Comparison of ENCODE assay signal across 29 cellular contexts in the genomic region with DNA sequence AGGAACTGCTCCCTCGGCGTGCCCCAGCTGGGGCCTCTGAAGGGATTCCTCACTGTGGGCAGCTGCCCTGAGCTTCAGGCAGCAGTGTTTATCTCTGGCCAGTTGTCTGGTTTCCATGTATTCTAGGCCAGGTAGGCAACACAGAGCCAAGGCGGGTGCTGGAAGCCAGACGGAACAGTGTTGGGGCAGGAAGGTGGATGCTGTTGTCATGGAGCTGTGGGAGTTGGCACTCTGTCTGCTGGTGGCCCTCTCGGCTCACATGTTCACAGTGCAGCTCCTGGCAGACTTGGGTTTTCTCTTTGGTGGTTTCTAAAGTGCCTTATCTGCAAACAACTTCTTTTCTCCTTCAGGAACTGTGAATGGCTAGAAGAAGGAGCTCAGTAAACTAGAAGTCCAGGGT. TPM values are rescaled to one million over a fixed set of nuclear protein-coding genes. Genes with fewer than 3 reads are reported as not detected.
DNase-seq lines count a peak whose midpoint lies in the region; ATAC-seq, FAIRE-seq and TF ChIP-seq lines count a peak whose summit lies in the region.
"Had no signal": no experiment of that assay in that cellular context is flagged by ENCODE, and none has a peak within 500 bp of the region (broad histone marks: within the 10 kb centered on the region; RNA-seq: fewer than 3 reads in every experiment).

No MANE protein-coding gene starts in this region.

- no peak for FAIRE-seq in K562 (lab: Jason Lieb, UNC)
- FAIRE-seq: frontal cortex, H54 had no signal

- H3K4me3 ChIP-seq in K562: no peak overlapping the region
- H3K4me3 ChIP-seq: adrenal gland, prostate gland, upper lobe of left lung had no signal

- POLR2A ChIA-PET in K562 (lab: Yijun Ruan, JAX): interaction anchor here (0.6 to 1.3 kb wide), 8 partner anchors 8 to 34 kb away, joined by 3 to 6 read pairs (median 3); a partner anchor contains a TSS

- TF ChIP-seq EP300 in K562 (IDR thresholded peaks at IDR 0.05; ENCODE audit: low read length): no peak

- in situ Hi-C loops in K562 (cut with MboI): no loop called here

- no peak for DNase-seq in activated naive CD4-positive, alpha-beta T cell treated with anti-CD3 and anti-CD28 coated beads, Interleukin-2, amount 50 U/mL, for 72 hours (ENCODE audit: low spot score in 2 of 2)
- DNase-seq in activated naive CD4-positive, alpha-beta T cell treated with Interleukin-2 at 50 U/mL for 16 hours: no peak
- DNase-seq in K562 (ENCODE audit: extremely low read depth in 1 of 4, low spot score in 3 of 4) (no peak), left ventricle myocardium superior (peak; percentile 47), NCI-H2107 treated with DMSO at 0.1 percent for 48 hours (lab: John Stamatoyannopoulos, UW; ENCODE audit: unreplicated experiment) (no peak), left lobe of liver (ENCODE audit: low spot score) (no peak), SIG-M5 treated with dmso at 0.1 percent for 504 hours (lab: John Stamatoyannopoulos, UW; ENCODE audit: unreplicated experiment) (no peak)
- DNase-seq: activated CD4-positive, alpha-beta T cell treated with anti-CD3 and anti-CD28 coated beads for 48 hours; activated CD8-positive, alpha-beta memory T cell treated with anti-CD3 and anti-CD28 coated beads, Interleukin-2, amount 10 ng/mL, durations not matched to agents 7 days and 5 days; adrenal gland; BE2C; Caco-2; effector CD8-positive, alpha-beta T cell; NCI-H1048; NCI-H524; SHP77 treated with DMSO at 0.1 percent for 48 hours; stimulated activated CD4-positive, alpha-beta T cell treated with anti-CD3 and anti-CD28 coated beads, Interleukin-2, amount 100 ng/mL, for 48 hours; stimulated activated naive CD8-positive, alpha-beta T cell treated with anti-CD3 and anti-CD28 coated beads, Interleukin-15, Interleukin-2, amounts not matched to agents 100 U/mL and 50 U/mL, for 24 hours; T-cell; upper lobe of left lung had no signal

- intact Hi-C loops in K562 (cut with micrococcal nuclease) (no loop called here), left ventricle myocardium superior (cut with micrococcal nuclease) (no loop called here)

- H4K20me1 ChIP-seq in K562 (replicated peaks; ENCODE audit: control insufficient read depth, insufficient read depth, low read length): no peaks in the 10 kb centered on the region

- H3K9me3 Mint-ChIP-seq in activated naive CD4-positive, alpha-beta T cell treated with anti-CD3 and anti-CD28 coated beads, Interleukin-2, amount 50 U/mL, for 72 hours: no peaks in the 10 kb centered on the region
- H3K9me3 Mint-ChIP-seq: T-cell had no signal

- peaks cover 83% of the 10 kb centered on the region for H3K36me3 ChIP-seq in K562 (ENCODE audit: control insufficient read depth, insufficient read depth, low read length)
- H3K36me3 ChIP-seq: BE2C, prostate gland had no signal

- H3K27ac ChIP-seq in K562 (ENCODE audit: extremely low read depth, low read depth, low read length): no peak overlapping the region
- H3K27ac ChIP-seq in temporal lobe (ENCODE audit: low read depth, low read length): peak overlapping the region; percentile 39
- H3K27ac ChIP-seq: KMS-11, prostate gland, upper lobe of left lung had no signal

- TF ChIP-seq RAD21 in K562 (CRISPR knock-in tag; conservative IDR thresholded peaks at IDR 0.05 in 1 of 2, IDR thresholded peaks at IDR 0.05 in 1 of 2): no peak

- no peaks in the 10 kb centered on the region for H3K9me3 ChIP-seq in K562 (replicated peaks; ENCODE audit: control insufficient read depth, insufficient read depth, low read depth, low read length)
- H3K9me3 ChIP-seq: adrenal gland, BE2C, Caco-2, prostate gland, upper lobe of left lung had no signal

- WGBS in K562 (ENCODE audit: insufficient coverage, low coverage, missing lambda C conversion rate): 91% methylated on average over 5 of the region's 5 CpGs

- CTCF ChIA-PET in K562 (lab: Yijun Ruan, JAX; ENCODE audit: low intra/inter-chr PET ratio): no interaction called here

- H3K36me3 Mint-ChIP-seq in activated naive CD4-positive, alpha-beta T cell treated with anti-CD3 and anti-CD28 coated beads, Interleukin-2, amount 50 U/mL, for 72 hours: peaks cover 0 to 10% of the 10 kb centered on the region in 2 donors

- no peaks in the 10 kb centered on the region for H3K4me1 ChIP-seq in K562 (replicated peaks in 1 of 2; ENCODE audit: control insufficient read depth in 2 of 2, insufficient read depth in 2 of 2, low read length in 2 of 2)
- H3K4me1 ChIP-seq: BE2C, Caco-2, prostate gland had no signal

- H3K9ac ChIP-seq in K562 (ENCODE audit: insufficient read depth in 1 of 2, low read depth in 2 of 2, low read length in 2 of 2): peak overlapping the region in 1 of 2 experiments; percentile 29; a peak in 1 of 4 replicates
- H3K9ac ChIP-seq: KMS-11 had no signal

- no peak for TF ChIP-seq CTCF in K562 (IDR thresholded peaks at IDR 0.05 in 2 of 3, conservative IDR thresholded peaks at IDR 0.05 in 1 of 3; ENCODE audit: insufficient read depth in 2 of 3, low read depth in 1 of 3, low read length in 3 of 3)

- no peak for ATAC-seq in activated naive CD4-positive, alpha-beta T cell treated with anti-CD3 and anti-CD28 coated beads, Interleukin-2, amount 50 U/mL, for 72 hours
- ATAC-seq in K562: no peak
- ATAC-seq in left ventricle myocardium superior: peak; percentile 79
- ATAC-seq in left lobe of liver: no peak
- ATAC-seq: activated CD8-positive, alpha-beta memory T cell treated with anti-CD3 and anti-CD28 coated beads, Interleukin-2, amount 10 ng/mL, durations not matched to agents 7 days and 5 days; esophagus mucosa; stimulated activated naive CD8-positive, alpha-beta T cell treated with anti-CD3 and anti-CD28 coated beads, Interleukin-15, Interleukin-2, amounts not matched to agents 100 U/mL and 50 U/mL, for 24 hours; T-cell had no signal

- no peak overlapping the region for H3K4me2 ChIP-seq in K562 (ENCODE audit: insufficient read depth, low read length)
- H3K4me2 ChIP-seq: KMS-11 had no signal

- no peaks in the 10 kb centered on the region for H3K27me3 ChIP-seq in K562 (ENCODE audit: control insufficient read depth in 2 of 2, insufficient read depth in 2 of 2, low read length in 2 of 2)
- H3K27me3 ChIP-seq: adrenal gland, BE2C, upper lobe of left lung had no signal

- H3K27ac Mint-ChIP-seq in activated naive CD4-positive, alpha-beta T cell treated with anti-CD3 and anti-CD28 coated beads, Interleukin-2, amount 50 U/mL, for 72 hours: peak overlapping the region; percentile 11 to 27
- H3K27ac Mint-ChIP-seq: activated CD8-positive, alpha-beta memory T cell treated with anti-CD3 and anti-CD28 coated beads, Interleukin-2, amount 10 ng/mL, durations not matched to agents 7 days and 5 days; T-cell had no signal

- no peaks in the 10 kb centered on the region for H3K79me2 ChIP-seq in K562 (ENCODE audit: control insufficient read depth, insufficient read depth, low read length)

- TSS peak; percentile 38 for BruUV-seq in K562 (replicated peaks; lab: Mats Ljungman, UMichigan)

- no peak overlapping the region for H2AFZ ChIP-seq in K562 (ENCODE audit: low read depth, low read length)

- H3K9me1 ChIP-seq in K562 (ENCODE audit: control insufficient read depth, insufficient read depth, low read length): peaks cover 3% of the 10 kb centered on the region

- TF ChIP-seq POLR2A in K562 (conservative IDR thresholded peaks at IDR 0.05): no peak

RNA-seq across cellular contexts. Expression of a gene that starts 19.0 kb away (rescaled TPM):
- total RNA-seq in activated naive CD4-positive, alpha-beta T cell treated with anti-CD3 and anti-CD28 coated beads, Interleukin-2, amount 50 U/mL, for 72 hours: 10 to 100 TPM; 58.8 to 69.5 TPM
- total RNA-seq in K562 (2011; cell fraction: chromatin; rRNA removed; ENCODE audit: low replicate concordance): 80.1 and 150 TPM in 2 replicates
- total RNA-seq in K562 (2011; cell fraction: nucleolus; rRNA removed): 98.0 and 100 TPM in 2 replicates
- 86.6 and 88.1 TPM in 2 replicates for total RNA-seq in K562 (2011; cell fraction: nucleoplasm; rRNA removed)
- total RNA-seq in K562 (2014; rRNA removed): 82.8 and 105 TPM in 2 replicates
- total RNA-seq in K562 (2014; rRNA removed; fragmentation: Illumina TruSeq; extraction: Trizol): 58.6 and 62.1 TPM in 2 replicates
- total RNA-seq in K562 (2015; rRNA removed; fragmentation: Illumina TruSeq; extraction: Trizol): 77.6 and 79.2 TPM in 2 replicates
- total RNA-seq in K562 (2021): 71.9 and 72.5 TPM in 2 replicates
- polyA plus RNA-seq in K562 (2011; rRNA removed): 81.8 and 85.4 TPM in 2 replicates
- polyA plus RNA-seq in K562 (2011; cell fraction: cytosol; rRNA removed): 92.3 and 104 TPM in 2 replicates
- 65.6 and 71.5 TPM in 2 replicates for polyA plus RNA-seq in K562 (2011; cell fraction: nucleus; rRNA removed)
- polyA plus RNA-seq in K562 (2012): 75.2 and 79.0 TPM in 2 replicates
- polyA plus RNA-seq in K562 (2014; fragmentation: Illumina TruSeq; extraction: Trizol): 92.9 and 93.7 TPM in 2 replicates
- 10 to 100 TPM; 22.7 to 30.6 TPM for polyA plus RNA-seq in K562 (2014; fragmentation: Nextera tagmentation; extraction: Ambion mirVana)
- 107 and 118 TPM in 2 replicates for polyA plus RNA-seq in K562 (2014; rRNA removed)
- 70.5 and 74.7 TPM in 2 replicates for polyA minus RNA-seq in K562 (2011; rRNA and poly(A)+ RNA removed)
- 45.0 and 45.3 TPM in 2 replicates for polyA minus RNA-seq in K562 (2011; cell fraction: cytosol; rRNA and poly(A)+ RNA removed)
- 31.8 and 51.9 TPM in 2 replicates for polyA minus RNA-seq in K562 (2011; cell fraction: nucleus; rRNA and poly(A)+ RNA removed)
- total RNA-seq in left ventricle myocardium superior: 13.7 TPM
- total RNA-seq in temporal lobe: 17.7 TPM
- 17.8 TPM for total RNA-seq in left lobe of liver

RNA-seq across cellular contexts. Expression of a gene that starts 22.3 kb away (rescaled TPM):
- total RNA-seq in activated naive CD4-positive, alpha-beta T cell treated with anti-CD3 and anti-CD28 coated beads, Interleukin-2, amount 50 U/mL, for 72 hours: not detected
- 0.19 and 0.77 TPM in 2 replicates for total RNA-seq in K562 (2011; cell fraction: chromatin; rRNA removed; ENCODE audit: low replicate concordance)
- 0.33 and 0.53 TPM in 2 replicates for total RNA-seq in K562 (2011; cell fraction: nucleolus; rRNA removed)
- total RNA-seq in K562 (2011; cell fraction: nucleoplasm; rRNA removed): 0.22 TPM in 1 of 2 replicates, not detected in the other
- total RNA-seq in K562 (2014; rRNA removed): 0.08 TPM in 1 of 2 replicates, not detected in the other
- 0.11 and 0.13 TPM in 2 replicates for total RNA-seq in K562 (2014; rRNA removed; fragmentation: Illumina TruSeq; extraction: Trizol)
- 0.11 TPM in 1 of 2 replicates, not detected in the other for total RNA-seq in K562 (2015; rRNA removed; fragmentation: Illumina TruSeq; extraction: Trizol)
- 0.13 TPM in 1 of 2 replicates, not detected in the other for total RNA-seq in K562 (2021)
- 0.04 and 0.17 TPM in 2 replicates for polyA plus RNA-seq in K562 (2011; rRNA removed)
- 0.07 and 0.25 TPM in 2 replicates for polyA plus RNA-seq in K562 (2011; cell fraction: cytosol; rRNA removed)
- polyA plus RNA-seq in K562 (2011; cell fraction: nucleus; rRNA removed): 0.17 and 0.87 TPM in 2 replicates
- polyA plus RNA-seq in K562 (2012): 0.12 and 0.26 TPM in 2 replicates
- polyA plus RNA-seq in K562 (2014; fragmentation: Illumina TruSeq; extraction: Trizol): 0.15 TPM in 1 of 2 replicates, not detected in the other
- under 1 TPM in 1 of 2 experiments, not detected in 1; 0.10 TPM for polyA plus RNA-seq in K562 (2014; fragmentation: Nextera tagmentation; extraction: Ambion mirVana)
- 0.28 and 0.36 TPM in 2 replicates for polyA plus RNA-seq in K562 (2014; rRNA removed)
- polyA minus RNA-seq in K562 (2011; rRNA and poly(A)+ RNA removed): not detected in 2 replicates
- polyA minus RNA-seq in K562 (2011; cell fraction: cytosol; rRNA and poly(A)+ RNA removed): not detected in 2 replicates
- polyA minus RNA-seq in K562 (2011; cell fraction: nucleus; rRNA and poly(A)+ RNA removed): not detected in 2 replicates
- total RNA-seq in left ventricle myocardium superior: not detected
- not detected for total RNA-seq in temporal lobe
- not detected for total RNA-seq in left lobe of liver
- total RNA-seq: A172; activated CD8-positive, alpha-beta memory T cell treated with anti-CD3 and anti-CD28 coated beads, Interleukin-2, amount 10 ng/mL, durations not matched to agents 7 days and 5 days; adrenal gland; Caco-2; esophagus mucosa; frontal cortex; prostate gland; skeletal muscle tissue; T-cell; upper lobe of left lung had no signal

RNA-seq across cellular contexts. Expression of a gene that starts 54.6 kb away (rescaled TPM):
- 1,000 to 10,000 TPM; 1,082 to 1,722 TPM for total RNA-seq in activated naive CD4-positive, alpha-beta T cell treated with anti-CD3 and anti-CD28 coated beads, Interleukin-2, amount 50 U/mL, for 72 hours
- under 0.01 TPM in 2 replicates for total RNA-seq in K562 (2011; cell fraction: chromatin; rRNA removed; ENCODE audit: low replicate concordance)
- total RNA-seq in K562 (2011; cell fraction: nucleolus; rRNA removed): under 0.01 and 21,200 TPM in 2 replicates
- total RNA-seq in K562 (2011; cell fraction: nucleoplasm; rRNA removed): under 0.01 and 24,158 TPM in 2 replicates
- total RNA-seq in K562 (2014; rRNA removed) (under 0.01 TPM in 2 replicates), K562 (2014; rRNA removed; fragmentation: Illumina TruSeq; extraction: Trizol) (28,565 and 32,823 TPM in 2 replicates), K562 (2015; rRNA removed; fragmentation: Illumina TruSeq; extraction: Trizol) (20,456 and 27,045 TPM in 2 replicates), K562 (2021) (2,231 and 2,538 TPM in 2 replicates), left ventricle myocardium superior (4,234 TPM), temporal lobe (73,230 TPM), left lobe of liver (1,159 TPM)
- polyA plus RNA-seq in K562 (2011; rRNA removed) (83.9 TPM in 1 of 2 replicates, not detected in the other), K562 (2014; fragmentation: Illumina TruSeq; extraction: Trizol) (not detected in 2 replicates), K562 (2014; fragmentation: Nextera tagmentation; extraction: Ambion mirVana) (1 to 10 TPM in 1 of 2 experiments, not detected in 1; 3.0 TPM), K562 (2014; rRNA removed) (not detected in 2 replicates)
- under 0.01 TPM in 1 of 2 replicates, not detected in the other for polyA plus RNA-seq in K562 (2011; cell fraction: cytosol; rRNA removed)
- under 0.01 and 1,424 TPM in 2 replicates for polyA plus RNA-seq in K562 (2011; cell fraction: nucleus; rRNA removed)
- polyA plus RNA-seq in K562 (2012): 25.1 TPM in 1 of 2 replicates, not detected in the other
- 10,756 and 20,531 TPM in 2 replicates for polyA minus RNA-seq in K562 (2011; rRNA and poly(A)+ RNA removed)
- polyA minus RNA-seq in K562 (2011; cell fraction: cytosol; rRNA and poly(A)+ RNA removed): 58,964 and 66,171 TPM in 2 replicates
- 66,769 and 85,880 TPM in 2 replicates for polyA minus RNA-seq in K562 (2011; cell fraction: nucleus; rRNA and poly(A)+ RNA removed)
- polyA plus RNA-seq: adrenal gland, neural cell had no signal
